Comparison of ENCODE assay signal across 32 cellular contexts in genomic region chr2:208240641-208241209, GRCh38. TPM values are rescaled to one million over a fixed set of nuclear protein-coding genes. Genes with fewer than 3 reads are reported as not detected.
"Had no signal": no experiment of that assay in that cellular context is flagged by ENCODE, and none has a peak within 500 bp of the region (broad histone marks: within the 10 kb centered on the region; RNA-seq: fewer than 3 reads in every experiment).

No MANE protein-coding gene starts in this region.

- H3K27ac Mint-ChIP-seq: activated CD4-positive, alpha-beta memory T cell treated with anti-CD3 and anti-CD28 coated beads, Interleukin-2, amount 10 ng/mL, durations not matched to agents 7 days and 5 days; activated CD4-positive, alpha-beta T cell treated with anti-CD3 and anti-CD28 coated beads for 36 hours; activated naive CD4-positive, alpha-beta T cell treated with anti-CD3 and anti-CD28 coated beads for 36 hours; activated naive CD8-positive, alpha-beta T cell; activated T-helper 17 cell treated with anti-CD3 and anti-CD28 coated beads, Interleukin-2, amount 50 U/mL, for 72 hours had no signal

- H3K9me3 Mint-ChIP-seq: activated CD4-positive, alpha-beta memory T cell treated with anti-CD3 and anti-CD28 coated beads, Interleukin-2, amount 10 ng/mL, durations not matched to agents 7 days and 5 days; activated naive CD4-positive, alpha-beta T cell treated with anti-CD3 and anti-CD28 coated beads for 36 hours; activated T-helper 17 cell treated with anti-CD3 and anti-CD28 coated beads, Interleukin-2, amount 50 U/mL, for 72 hours; brain had no signal

- ATAC-seq: activated CD4-positive, alpha-beta T cell treated with anti-CD3 and anti-CD28 coated beads for 36 hours; activated T-helper 17 cell treated with anti-CD3 and anti-CD28 coated beads, Interleukin-2, amount 50 U/mL, for 72 hours; PC-3 had no signal

- H3K27me3 Mint-ChIP-seq: activated CD4-positive, alpha-beta memory T cell treated with anti-CD3 and anti-CD28 coated beads, Interleukin-2, amount 10 ng/mL, durations not matched to agents 7 days and 5 days; activated CD4-positive, alpha-beta T cell treated with anti-CD3 and anti-CD28 coated beads for 36 hours; activated naive CD8-positive, alpha-beta T cell; activated T-helper 17 cell treated with anti-CD3 and anti-CD28 coated beads, Interleukin-2, amount 50 U/mL, for 72 hours had no signal

- H3K27ac ChIP-seq: WERI-Rb-1 had no signal

- H3K4me3 Mint-ChIP-seq: activated CD4-positive, alpha-beta memory T cell treated with anti-CD3 and anti-CD28 coated beads, Interleukin-2, amount 10 ng/mL, durations not matched to agents 7 days and 5 days; activated CD4-positive, alpha-beta T cell treated with anti-CD3 and anti-CD28 coated beads for 36 hours; activated naive CD4-positive, alpha-beta T cell treated with anti-CD3 and anti-CD28 coated beads for 36 hours; activated naive CD8-positive, alpha-beta T cell; activated T-helper 17 cell treated with anti-CD3 and anti-CD28 coated beads, Interleukin-2, amount 50 U/mL, for 72 hours; brain had no signal

- DNase-seq: activated CD4-positive, alpha-beta memory T cell treated with anti-CD3 and anti-CD28 coated beads, Interleukin-2, amount 10 ng/mL, durations not matched to agents 7 days and 5 days; activated CD4-positive, alpha-beta T cell treated with anti-CD3 and anti-CD28 coated beads for 36 hours; activated CD4-positive, alpha-beta T cell treated with anti-CD3 and anti-CD28 coated beads, Interleukin-2, amount 50 U/mL, for 1 hour; activated gamma-delta T cell; activated naive CD4-positive, alpha-beta T cell treated with anti-CD3 and anti-CD28 coated beads for 36 hours; activated T-cell treated with anti-CD3 and anti-CD28 coated beads for 4 hours; activated T-cell treated with anti-CD3 and anti-CD28 coated beads, Interleukin-2, amount 50 U/mL, for 48 hours; amygdala; KG1; MV-4-11; NCI-H1092 treated with DMSO at 0.1 percent for 48 hours; NCI-H1417 treated with DMSO at 0.1 percent for 48 hours; NCI-H1694; NCI-H2029; NCI-H2107; NCI-H345; NCI-H510A; NCI-H526 treated with DMSO at 0.1 percent for 48 hours; NK-92 treated with Interleukin-12 subunit alpha and Interleukin-12 subunit beta, amount 100 ng/mL, for 24 hours; PC-3; SHP77 treated with DMSO at 0.1 percent for 48 hours; T-helper 2 cell; T1000; WERI-Rb-1 had no signal

- H3K4me1 Mint-ChIP-seq: activated CD4-positive, alpha-beta T cell treated with anti-CD3 and anti-CD28 coated beads for 36 hours had no signal

- FAIRE-seq: astrocyte, TTC549 had no signal

RNA-seq across cellular contexts. Expression of gene C2orf80, which starts 50.9 kb away (rescaled TPM):
- total RNA-seq: activated CD4-positive, alpha-beta memory T cell treated with anti-CD3 and anti-CD28 coated beads, Interleukin-2, amount 10 ng/mL, durations not matched to agents 7 days and 5 days; activated CD4-positive, alpha-beta T cell treated with anti-CD3 and anti-CD28 coated beads for 36 hours; activated CD8-positive, alpha-beta memory T cell treated with anti-CD3 and anti-CD28 coated beads for 36 hours; activated naive CD4-positive, alpha-beta T cell treated with anti-CD3 and anti-CD28 coated beads for 36 hours; activated T-helper 17 cell treated with anti-CD3 and anti-CD28 coated beads, Interleukin-2, amount 50 U/mL, for 72 hours; astrocyte; LHCN-M2; MCF 10A; PC-3 had no signal
